ENCODE assay signal across 1 cellular context in genomic region chr5:94857119-94857518, GRCh38.
TF ChIP-seq lines count a peak whose summit lies in the region.

No MANE protein-coding gene starts in this region.

TF ChIP-seq in H1, 55 proteins besides CTCF, POLR2A, EP300 and RAD21 (continued from another document):
- TF ChIP-seq CHD7 (IDR thresholded peaks at IDR 0.05; ENCODE audit: insufficient replicate concordance, low read length) = no peak
